In genomic region chr4:45442466-45442865, GRCh38 we compare ENCODE assay signal across 9 cellular contexts.
DNase-seq lines count a peak whose midpoint lies in the region; ATAC-seq and TF ChIP-seq lines count a peak whose summit lies in the region.
"Had no signal": no experiment of that assay in that cellular context is flagged by ENCODE, and none has a peak within 500 bp of the region (broad histone marks: within the 10 kb centered on the region; RNA-seq: fewer than 3 reads in every experiment).

No MANE protein-coding gene starts in this region.

- H3K9me3 Mint-ChIP-seq in neural crest cell = no peaks in the 10 kb centered on the region
- peaks cover 2% of the 10 kb centered on the region for H3K9me3 Mint-ChIP-seq in activated CD4-positive, alpha-beta T cell treated with anti-CD3 and anti-CD28 coated beads, Interleukin-2, amount 10 ng/mL, durations not matched to agents 7 days and 5 days

- DNase-seq in NCI-H1105 treated with DMSO at 0.1 percent for 48 hours (lab: John Stamatoyannopoulos, UW) (peak; percentile 6), NCI-H1105 (lab: John Stamatoyannopoulos, UW) (no peak), LoVo (ENCODE audit: low spot score) (peak; percentile 20), cardiac fibroblast (ENCODE audit: low read depth in 2 of 2) (peak; percentile 1 to 24), neural crest cell (ENCODE audit: low read depth, low spot score) (no peak)
- no peak for DNase-seq in activated CD4-positive, alpha-beta T cell treated with anti-CD3 and anti-CD28 coated beads, Interleukin-2, amount 10 ng/mL, durations not matched to agents 7 days and 5 days
- DNase-seq: activated T-cell treated with anti-CD3 and anti-CD28 coated beads, Interleukin-2, amount 50 U/mL, for 48 hours had no signal

- H3K27ac Mint-ChIP-seq in neural crest cell (ENCODE audit: unreplicated experiment) = no peak overlapping the region
- H3K27ac Mint-ChIP-seq in activated CD4-positive, alpha-beta T cell treated with anti-CD3 and anti-CD28 coated beads, Interleukin-2, amount 10 ng/mL, durations not matched to agents 7 days and 5 days = no peak overlapping the region

- no peaks in the 10 kb centered on the region for H3K4me1 Mint-ChIP-seq in neural crest cell
- no peaks in the 10 kb centered on the region for H3K4me1 Mint-ChIP-seq in activated CD4-positive, alpha-beta T cell treated with anti-CD3 and anti-CD28 coated beads, Interleukin-2, amount 10 ng/mL, durations not matched to agents 7 days and 5 days

- ATAC-seq in HG03280 (IDR thresholded peaks at IDR 0.05; ENCODE audit: unreplicated experiment) (no peak), GM19328 (IDR thresholded peaks at IDR 0.05; ENCODE audit: unreplicated experiment) (no peak)

- POLR2A ChIA-PET in activated CD4-positive, alpha-beta T cell treated with anti-CD3 and anti-CD28 coated beads, Interleukin-2, amount 10 ng/mL, durations not matched to agents 7 days and 5 days (lab: Charles Lee) = no interaction called here

- CTCF ChIA-PET in activated CD4-positive, alpha-beta T cell treated with anti-CD3 and anti-CD28 coated beads, Interleukin-2, amount 10 ng/mL, durations not matched to agents 7 days and 5 days (lab: Charles Lee) = no interaction called here

- TF ChIP-seq CTCF in cardiac fibroblast (IDR thresholded peaks at IDR 0.05; ENCODE audit: low read depth, low read length) (peak; percentile 13), neural crest cell (conservative IDR thresholded peaks at IDR 0.05) (peak; percentile 64)

- H3K27me3 Mint-ChIP-seq in neural crest cell (ENCODE audit: low read depth) = no peaks in the 10 kb centered on the region
- H3K27me3 Mint-ChIP-seq in activated CD4-positive, alpha-beta T cell treated with anti-CD3 and anti-CD28 coated beads, Interleukin-2, amount 10 ng/mL, durations not matched to agents 7 days and 5 days = no peaks in the 10 kb centered on the region

- H3K4me3 Mint-ChIP-seq in neural crest cell = no peak overlapping the region
- no peak overlapping the region for H3K4me3 Mint-ChIP-seq in activated CD4-positive, alpha-beta T cell treated with anti-CD3 and anti-CD28 coated beads, Interleukin-2, amount 10 ng/mL, durations not matched to agents 7 days and 5 days

- H3K4me3 ChIP-seq in cardiac fibroblast (replicated peaks in 1 of 2; ENCODE audit: low read depth in 2 of 2, low read length in 2 of 2) = no peak overlapping the region

- no peaks in the 10 kb centered on the region for H3K36me3 Mint-ChIP-seq in neural crest cell (ENCODE audit: low read depth)
- H3K36me3 Mint-ChIP-seq in activated CD4-positive, alpha-beta T cell treated with anti-CD3 and anti-CD28 coated beads, Interleukin-2, amount 10 ng/mL, durations not matched to agents 7 days and 5 days (ENCODE audit: low read depth) = no peaks in the 10 kb centered on the region

Comparison
In these comparisons a context has a peak if more than half of its experiments do, and no peak if none do; other contexts are left out.
1. DNase-seq: peak in NCI-H1105 treated with DMSO at 0.1 percent for 48 hours (single experiment), LoVo (single experiment) and cardiac fibroblast (2 of 2); none in NCI-H1105 (single experiment), neural crest cell (single experiment) and activated CD4-positive, alpha-beta T cell treated with anti-CD3 and anti-CD28 coated beads, Interleukin-2, amount 10 ng/mL, durations not matched to agents 7 days and 5 days (single experiment).